Comparison of ENCODE assay signal across 19 cellular contexts in the genomic region with DNA sequence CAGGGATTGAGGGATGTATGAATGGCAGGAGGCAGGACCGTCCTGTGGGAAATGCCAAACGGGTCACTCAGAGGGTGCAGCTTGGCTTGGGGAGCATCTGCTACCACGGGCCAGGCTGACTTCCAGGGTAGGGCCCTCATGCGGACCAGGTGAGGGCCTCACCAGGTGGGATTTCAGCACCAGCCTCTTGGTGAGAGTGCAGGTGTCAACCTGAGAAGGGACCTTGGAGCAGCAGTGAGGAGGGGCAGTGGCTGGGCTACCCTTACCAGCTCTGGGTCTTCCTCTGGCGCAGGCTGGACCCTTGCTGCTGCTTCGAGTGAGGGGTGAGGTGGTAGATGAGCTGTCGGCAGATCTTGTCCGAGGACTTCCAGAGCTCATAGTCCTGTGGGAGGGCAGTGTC. TPM values are rescaled to one million over a fixed set of nuclear protein-coding genes. Genes with fewer than 3 reads are reported as not detected.
DNase-seq lines count a peak whose midpoint lies in the region; ATAC-seq and TF ChIP-seq lines count a peak whose summit lies in the region.
"Had no signal": no experiment of that assay in that cellular context is flagged by ENCODE, and none has a peak within 500 bp of the region (broad histone marks: within the 10 kb centered on the region; RNA-seq: fewer than 3 reads in every experiment).

No MANE protein-coding gene starts in this region.

- H3K27me3 ChIP-seq in BLaER1 (peaks cover 18% of the 10 kb centered on the region), IMR-90 (ENCODE audit: control insufficient read depth, insufficient read depth, low read length) (no peaks in the 10 kb centered on the region), upper lobe of right lung (no peaks in the 10 kb centered on the region)

- peaks cover 17% of the 10 kb centered on the region for H3K9me1 ChIP-seq in IMR-90 (ENCODE audit: insufficient read depth, low read length)

- intact Hi-C loops in IMR-90 (cut with micrococcal nuclease): no loop called here
- intact Hi-C loops in posterior vena cava (cut with DNase I): no loop called here
- intact Hi-C loops in upper lobe of right lung (cut with DNase I): no loop called here

- no peak overlapping the region for H2BK15ac ChIP-seq in IMR-90 (ENCODE audit: low read depth, low read length)

- peak overlapping the region; percentile 84 for H3K4me2 ChIP-seq in BLaER1
- no peak overlapping the region for H3K4me2 ChIP-seq in IMR-90 (ENCODE audit: low read depth, low read length)
- H3K4me2 ChIP-seq: KMS-11 had no signal

- H3K4ac ChIP-seq in IMR-90 (ENCODE audit: low read depth, low read length): no peak overlapping the region

- in situ Hi-C loops in IMR-90 (cut with MboI; ENCODE audit: low sequenced_read_pairs): no loop called here

- H4K5ac ChIP-seq in IMR-90 (ENCODE audit: low read depth, low read length): no peak overlapping the region

- no peak overlapping the region for H2BK20ac ChIP-seq in IMR-90 (ENCODE audit: low read depth, low read length)

- H2BK120ac ChIP-seq in IMR-90 (ENCODE audit: low read depth, low read length): no peak overlapping the region

- no peak overlapping the region for H4K8ac ChIP-seq in IMR-90 (ENCODE audit: low read depth in 2 of 2, low read length in 2 of 2)

- H3K4me3 ChIP-seq in BLaER1 (no peak overlapping the region), IMR-90 (ENCODE audit: insufficient read depth, low read depth, low read length) (no peak overlapping the region), upper lobe of right lung (no peak overlapping the region)

- H2AK5ac ChIP-seq in IMR-90 (ENCODE audit: low read depth, low read length): no peak overlapping the region

- H3K18ac ChIP-seq in IMR-90 (ENCODE audit: low read depth, low read length): no peak overlapping the region

- no peak for TF ChIP-seq RAD21 in IMR-90 (IDR thresholded peaks at IDR 0.05; ENCODE audit: low read length)

- H3K4me1 ChIP-seq in BLaER1 (peaks cover 47% of the 10 kb centered on the region), IMR-90 (ENCODE audit: control insufficient read depth, insufficient read depth, low read length) (peaks cover 12% of the 10 kb centered on the region; the same call in 1 of the 2 replicates), upper lobe of right lung (no peaks in the 10 kb centered on the region)

- no peak overlapping the region for H3K23ac ChIP-seq in IMR-90 (ENCODE audit: low read depth, low read length)

- H2AK9ac ChIP-seq in IMR-90 (replicated peaks; ENCODE audit: low read depth, low read length, poor library complexity): peak overlapping the region; percentile 72

- H3K27ac ChIP-seq in BLaER1 (peak overlapping the region; percentile 33; the same call in 1 of the 2 replicates), IMR-90 (ENCODE audit: insufficient read depth, low read length) (no peak overlapping the region), caudate nucleus (ENCODE audit: low read depth, low read length) (peak overlapping the region; percentile 82), upper lobe of right lung (no peak overlapping the region)
- H3K27ac ChIP-seq: KMS-11 had no signal

- H4K91ac ChIP-seq in IMR-90 (ENCODE audit: insufficient read depth, low read depth, low read length): no peak overlapping the region

- DNase-seq in IMR-90: no peak
- DNase-seq in caudate nucleus (lab: John Stamatoyannopoulos, UW): peak in 1 of 61 donors; percentile 36
- DNase-seq in posterior vena cava (ENCODE audit: low spot score): peak; percentile 62
- no peak for DNase-seq in NCI-H2081 treated with DMSO at 0.1 percent for 48 hours (lab: John Stamatoyannopoulos, UW)
- no peak for DNase-seq in upper lobe of right lung
- DNase-seq: EL, GF-D8, MV-4-11, NCI-H1105 treated with DMSO at 0.1 percent for 48 hours, NCI-H2029 treated with DMSO at 0.1 percent for 48 hours, NCI-H2171, NCI-H345, NCI-H524 treated with DMSO at 0.1 percent for 48 hours, SHP77 had no signal

- no TSS peak for BruUV-seq in IMR-90 (replicated peaks; lab: Mats Ljungman, UMichigan)

- TF ChIP-seq POLR2A in IMR-90 (IDR thresholded peaks at IDR 0.05; ENCODE audit: low read depth, low read length): no peak

- H3K36me3 ChIP-seq in BLaER1 (no peaks in the 10 kb centered on the region), IMR-90 (ENCODE audit: control insufficient read depth, insufficient read depth, low read length) (peaks cover 27% of the 10 kb centered on the region; the same call in 1 of the 2 replicates), upper lobe of right lung (no peaks in the 10 kb centered on the region)

- H3K9ac ChIP-seq in BLaER1 (0 out of 2 replicates have a peak overlapping the region, but pooled peaks have one; percentile 5), IMR-90 (ENCODE audit: low read depth, low read length) (no peak overlapping the region)
- H3K9ac ChIP-seq: KMS-11 had no signal

- H4K20me1 ChIP-seq in BLaER1 (peaks cover 46% of the 10 kb centered on the region), IMR-90 (ENCODE audit: insufficient read depth, low read length) (no peaks in the 10 kb centered on the region)

- POLR2A ChIA-PET in IMR-90 (lab: Charles Lee; ENCODE audit: unreplicated experiment): no interaction called here

- H3K14ac ChIP-seq in IMR-90 (replicated peaks; ENCODE audit: low read depth, low read length): no peak overlapping the region

- WGBS in IMR-90 (ENCODE audit: extremely low coverage in 2 of 2, insufficient read length in 1 of 2), 2 experiments: 72% methylated on average over 6 of the region's 8 CpGs; no CpG with 5 or more reads in 1 of the 2 experiments

- CTCF ChIA-PET in IMR-90 (lab: Yijun Ruan, JAX): interaction anchor here (0.6 kb wide), 1 partner anchor 840 kb away, joined by 3 read pairs; no protein-coding TSS in a partner anchor

- H2BK5ac ChIP-seq in IMR-90 (ENCODE audit: low read depth, low read length, poor library complexity, severe bottlenecking): no peak overlapping the region

- H3K56ac ChIP-seq in IMR-90 (ENCODE audit: extremely low read depth, insufficient read depth, low read length): no peak overlapping the region

- H2AFZ ChIP-seq in IMR-90 (replicated peaks; ENCODE audit: low read length, poor library complexity): no peak overlapping the region

- H3K9me3 ChIP-seq in BLaER1 (no peaks in the 10 kb centered on the region), IMR-90 (ENCODE audit: control insufficient read depth, insufficient read depth, low read length) (no peaks in the 10 kb centered on the region), upper lobe of right lung (no peaks in the 10 kb centered on the region)

- TF ChIP-seq CTCF in IMR-90 (conservative IDR thresholded peaks at IDR 0.05; ENCODE audit: low read depth, low read length) (no peak), upper lobe of right lung (IDR thresholded peaks at IDR 0.05) (no peak)

- dilution Hi-C loops in IMR-90 (cut with HindIII; ENCODE audit: low sequenced_read_pairs, unreplicated experiment): no loop called here

- ATAC-seq in IMR-90 (ENCODE audit: low read depth) (no peak), HG03108 (IDR thresholded peaks at IDR 0.05; ENCODE audit: unreplicated experiment) (no peak), upper lobe of right lung (no peak), GM19467 (IDR thresholded peaks at IDR 0.05; ENCODE audit: unreplicated experiment) (no peak)
- ATAC-seq: HCT116 had no signal

- H3K79me1 ChIP-seq in IMR-90 (ENCODE audit: low read depth in 1 of 2, low read length in 2 of 2): peaks cover 0 to 8% of the 10 kb centered on the region in 2 experiments; a peak in 2 of 4 replicates

TF ChIP-seq in IMR-90, 13 proteins besides CTCF, POLR2A, EP300 and RAD21:
- TF ChIP-seq BHLHE40 (IDR thresholded peaks at IDR 0.05; ENCODE audit: low read depth, low read length) (no peak), MAZ (IDR thresholded peaks at IDR 0.05; ENCODE audit: borderline replicate concordance, low read depth, low read length) (no peak)
- TF ChIP-seq, protein P1, sequence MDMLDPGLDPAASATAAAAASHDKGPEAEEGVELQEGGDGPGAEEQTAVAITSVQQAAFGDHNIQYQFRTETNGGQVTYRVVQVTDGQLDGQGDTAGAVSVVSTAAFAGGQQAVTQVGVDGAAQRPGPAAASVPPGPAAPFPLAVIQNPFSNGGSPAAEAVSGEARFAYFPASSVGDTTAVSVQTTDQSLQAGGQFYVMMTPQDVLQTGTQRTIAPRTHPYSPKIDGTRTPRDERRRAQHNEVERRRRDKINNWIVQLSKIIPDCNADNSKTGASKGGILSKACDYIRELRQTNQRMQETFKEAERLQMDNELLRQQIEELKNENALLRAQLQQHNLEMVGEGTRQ (IDR thresholded peaks at IDR 0.05; ENCODE audit: low read depth, low read length): no peak
TF ChIP-seq in IMR-90: peak in this region for 0.

RNA-seq across cellular contexts. Expression of a gene that starts 4.9 kb away (rescaled TPM):
- total RNA-seq in IMR-90 (2012; rRNA removed): 1.4 and 1.6 TPM in 2 replicates
- polyA plus RNA-seq in IMR-90 (2012; rRNA removed): 9.4 and 10.7 TPM in 2 replicates
- polyA plus RNA-seq in IMR-90 (2012; cell fraction: cytosol; rRNA removed): 4.4 and 12.6 TPM in 2 replicates
- 49.1 and 126 TPM in 2 replicates for polyA plus RNA-seq in IMR-90 (2012; cell fraction: nucleus; rRNA removed; ENCODE audit: low replicate concordance)
- 1 to 10 TPM; 6.6 to 9.3 TPM for total RNA-seq in posterior vena cava
- total RNA-seq in upper lobe of right lung: 10.8 TPM

RNA-seq across cellular contexts. Expression of a gene that starts 15.0 kb away (rescaled TPM):
- total RNA-seq in IMR-90 (2012; rRNA removed) (1.7 and 3.4 TPM in 2 replicates), posterior vena cava (1 to 10 TPM; 5.1 to 6.3 TPM), upper lobe of right lung (131 TPM)
- polyA plus RNA-seq in IMR-90 (2012; rRNA removed): 7.3 and 8.1 TPM in 2 replicates
- polyA plus RNA-seq in IMR-90 (2012; cell fraction: cytosol; rRNA removed): 3.7 and 12.1 TPM in 2 replicates
- 11.7 and 22.2 TPM in 2 replicates for polyA plus RNA-seq in IMR-90 (2012; cell fraction: nucleus; rRNA removed; ENCODE audit: low replicate concordance)

RNA-seq across cellular contexts. Expression of a gene that starts 32.1 kb away (rescaled TPM):
- 158 and 177 TPM in 2 replicates for total RNA-seq in IMR-90 (2012; rRNA removed)
- 222 and 283 TPM in 2 replicates for polyA plus RNA-seq in IMR-90 (2012; rRNA removed)
- polyA plus RNA-seq in IMR-90 (2012; cell fraction: cytosol; rRNA removed): 148 and 255 TPM in 2 replicates
- polyA plus RNA-seq in IMR-90 (2012; cell fraction: nucleus; rRNA removed; ENCODE audit: low replicate concordance): 57.9 and 153 TPM in 2 replicates
- total RNA-seq in posterior vena cava: 10 to 100 TPM; 42.5 to 54.0 TPM
- 64.5 TPM for total RNA-seq in upper lobe of right lung

RNA-seq across cellular contexts. Expression of a gene that starts 33.0 kb away (rescaled TPM):
- total RNA-seq in IMR-90 (2012; rRNA removed): 115 and 143 TPM in 2 replicates
- 97.6 and 114 TPM in 2 replicates for polyA plus RNA-seq in IMR-90 (2012; rRNA removed)
- 84.8 and 104 TPM in 2 replicates for polyA plus RNA-seq in IMR-90 (2012; cell fraction: cytosol; rRNA removed)
- 45.4 and 104 TPM in 2 replicates for polyA plus RNA-seq in IMR-90 (2012; cell fraction: nucleus; rRNA removed; ENCODE audit: low replicate concordance)
- total RNA-seq in posterior vena cava: 10 to 100 TPM; 73.5 to 82.1 TPM
- 148 TPM for total RNA-seq in upper lobe of right lung

Comparison
In these comparisons a context has a peak if more than half of its experiments do, and no peak if none do; other contexts are left out.
1. H3K27ac ChIP-seq: peak in BLaER1 (single experiment) and caudate nucleus (single experiment); none in IMR-90 (single experiment) and upper lobe of right lung (single experiment).
2. RNA of a gene that starts 15.0 kb away (total RNA-seq): 131 TPM in upper lobe of right lung (single experiment); 5.1 to 6.3 TPM in posterior vena cava and 1.7 to 3.4 TPM in IMR-90; every median in the first group is over 10 times any median in the second.